In the genomic region with DNA sequence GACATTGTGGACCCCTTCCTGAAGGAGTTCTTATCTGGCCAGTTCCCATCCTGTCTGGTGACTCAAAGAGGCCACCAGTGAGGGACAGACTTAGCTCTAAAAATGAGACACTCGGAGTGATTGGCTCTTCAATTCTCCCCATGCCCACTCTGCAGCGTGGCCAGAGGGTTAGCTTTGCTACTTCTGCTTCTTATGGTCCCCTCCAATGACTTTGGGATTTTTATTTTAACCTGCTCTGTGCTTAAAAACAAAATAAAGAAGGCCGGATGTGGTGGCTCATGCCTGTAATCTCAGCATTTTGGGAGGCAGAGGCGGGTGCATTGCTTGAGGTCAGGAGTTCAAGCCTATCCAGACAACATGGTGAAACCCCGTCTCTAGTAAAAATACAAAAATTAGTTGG, we compare ENCODE assay signal across 9 cellular contexts.
"Had no signal": no experiment of that assay in that cellular context is flagged by ENCODE, and none has a peak within 500 bp of the region (broad histone marks: within the 10 kb centered on the region; RNA-seq: fewer than 3 reads in every experiment).

No MANE protein-coding gene starts in this region.

- H3K4me3 Mint-ChIP-seq: HFFc6, IgD-negative memory B cell had no signal

- H3K9me3 ChIP-seq: HAP-1 had no signal

- DNase-seq: GM23248, GOT3, H7, HFFc6 had no signal

- H3K27me3 Mint-ChIP-seq: IgD-negative memory B cell had no signal

- H3K36me3 ChIP-seq: HAP-1 had no signal

- ATAC-seq: HCT116, HepG2 had no signal

- H2AFZ ChIP-seq: GM23248 had no signal

- H3K4me3 ChIP-seq: GM23248, HAP-1 had no signal

- H3K36me3 Mint-ChIP-seq: IgD-negative memory B cell had no signal

- H3K27ac Mint-ChIP-seq: HFFc6, IgD-negative memory B cell had no signal

- H3K27ac ChIP-seq: GM23248, HL-60 had no signal

- H3K4me1 ChIP-seq: HAP-1 had no signal

- H3K4me1 Mint-ChIP-seq: IgD-negative memory B cell had no signal

- H3K9ac ChIP-seq: GM23248 had no signal
